Comparison of ENCODE assay signal across 8 cellular contexts in genomic region chr5:69024241-69024651, GRCh38.
DNase-seq lines count a peak whose midpoint lies in the region; ATAC-seq, FAIRE-seq and TF ChIP-seq lines count a peak whose summit lies in the region.

No MANE protein-coding gene starts in this region.

- TF ChIP-seq CTCF in thyroid gland (IDR thresholded peaks at IDR 0.05): peak in 4 of 6 experiments; percentile 16 to 47 (median 38)

- H3K27ac Mint-ChIP-seq in activated CD8-positive, alpha-beta T cell treated with anti-CD3 and anti-CD28 coated beads, Interleukin-2, amount 10 ng/mL, durations not matched to agents 7 days and 5 days: no peak overlapping the region

- peak; percentile 86 for FAIRE-seq in A204.1 (lab: Jason Lieb, UNC)

- no peaks in the 10 kb centered on the region for H3K9me3 Mint-ChIP-seq in activated CD8-positive, alpha-beta T cell treated with anti-CD3 and anti-CD28 coated beads, Interleukin-2, amount 10 ng/mL, durations not matched to agents 7 days and 5 days (ENCODE audit: insufficient read depth)

- peak; percentile 60 for ATAC-seq in activated CD8-positive, alpha-beta T cell treated with anti-CD3 and anti-CD28 coated beads, Interleukin-2, amount 10 ng/mL, durations not matched to agents 7 days and 5 days
- ATAC-seq in right cardiac atrium (peak; percentile 26 to 31), HG03378 (IDR thresholded peaks at IDR 0.05; ENCODE audit: unreplicated experiment) (no peak)

- intact Hi-C loops in right cardiac atrium (cut with DNase I) (no loop called here), thyroid gland (cut with DNase I) (no loop called here)

- POLR2A ChIA-PET in activated CD8-positive, alpha-beta T cell treated with anti-CD3 and anti-CD28 coated beads, Interleukin-2, amount 10 ng/mL, durations not matched to agents 7 days and 5 days (lab: Charles Lee): no interaction called here

- H3K27ac ChIP-seq in right cardiac atrium (ENCODE audit: low read length) (no peak overlapping the region), thyroid gland (no peak overlapping the region)

- H3K9me3 ChIP-seq in right cardiac atrium (ENCODE audit: control insufficient read depth, low read length) (no peaks in the 10 kb centered on the region), thyroid gland (no peaks in the 10 kb centered on the region)

- H3K4me3 Mint-ChIP-seq in activated CD8-positive, alpha-beta T cell treated with anti-CD3 and anti-CD28 coated beads, Interleukin-2, amount 10 ng/mL, durations not matched to agents 7 days and 5 days: no peak overlapping the region

- CTCF ChIA-PET in activated CD8-positive, alpha-beta T cell treated with anti-CD3 and anti-CD28 coated beads, Interleukin-2, amount 10 ng/mL, durations not matched to agents 7 days and 5 days (lab: Charles Lee): interaction anchor here (1.4 to 2.1 kb wide), 4 partner anchors 8 to 738 kb away, joined by 4 to 7 read pairs (median 6); partner anchors contain the start of gene SLC30A5

- no peaks in the 10 kb centered on the region for H3K36me3 ChIP-seq in thyroid gland

- H3K4me1 Mint-ChIP-seq in activated CD8-positive, alpha-beta T cell treated with anti-CD3 and anti-CD28 coated beads, Interleukin-2, amount 10 ng/mL, durations not matched to agents 7 days and 5 days (ENCODE audit: low read depth): peaks cover 3% of the 10 kb centered on the region

- no peak for TF ChIP-seq POLR2A in thyroid gland (IDR thresholded peaks at IDR 0.05)

- no peak overlapping the region for H3K4me3 ChIP-seq in right cardiac atrium (ENCODE audit: low read length)
- no peak overlapping the region for H3K4me3 ChIP-seq in thyroid gland (replicated peaks in 1 of 3)

- DNase-seq in EH (ENCODE audit: low read depth) (peak; percentile 56), NCI-H146 (lab: John Stamatoyannopoulos, UW) (peak; percentile 68), right cardiac atrium (no peak), thyroid gland (no peak)
- DNase-seq in activated CD8-positive, alpha-beta T cell treated with anti-CD3 and anti-CD28 coated beads, Interleukin-2, amount 10 ng/mL, durations not matched to agents 7 days and 5 days: peak; percentile 51
- no peak for DNase-seq in activated effector memory CD4-positive, alpha-beta T cell treated with anti-CD3 and anti-CD28 coated beads, Interleukin-2, amount 50 U/mL, for 16 hours

- no peaks in the 10 kb centered on the region for H3K36me3 Mint-ChIP-seq in activated CD8-positive, alpha-beta T cell treated with anti-CD3 and anti-CD28 coated beads, Interleukin-2, amount 10 ng/mL, durations not matched to agents 7 days and 5 days (ENCODE audit: low read depth)

- H3K27me3 Mint-ChIP-seq in activated CD8-positive, alpha-beta T cell treated with anti-CD3 and anti-CD28 coated beads, Interleukin-2, amount 10 ng/mL, durations not matched to agents 7 days and 5 days (ENCODE audit: low read depth): peaks cover 23% of the 10 kb centered on the region

- no peaks in the 10 kb centered on the region for H3K27me3 ChIP-seq in right cardiac atrium (ENCODE audit: control insufficient read depth, insufficient read depth)
- H3K27me3 ChIP-seq in thyroid gland: no peaks in the 10 kb centered on the region

- H3K4me1 ChIP-seq in right cardiac atrium (ENCODE audit: control insufficient read depth, insufficient read depth, low read length) (no peaks in the 10 kb centered on the region), thyroid gland (no peaks in the 10 kb centered on the region)

- 53% methylated on average over 5 of the region's 5 CpGs for WGBS in right cardiac atrium
- 55 to 61% methylated on average over 5 of the region's 5 CpGs for WGBS in thyroid gland, 2 donors

Comparison
In these comparisons a context has a peak if more than half of its experiments do, and no peak if none do; other contexts are left out.
1. DNase-seq: peak in EH (single experiment), NCI-H146 (single experiment) and activated CD8-positive, alpha-beta T cell treated with anti-CD3 and anti-CD28 coated beads, Interleukin-2, amount 10 ng/mL, durations not matched to agents 7 days and 5 days (single experiment); none in right cardiac atrium (0 of 3), thyroid gland (0 of 2) and activated effector memory CD4-positive, alpha-beta T cell treated with anti-CD3 and anti-CD28 coated beads, Interleukin-2, amount 50 U/mL, for 16 hours (single experiment).